Comparison of ENCODE assay signal across 6 cellular contexts in genomic region chr2:154203206-154203605, GRCh38.
"Had no signal": no experiment of that assay in that cellular context is flagged by ENCODE, and none has a peak within 500 bp of the region (broad histone marks: within the 10 kb centered on the region; RNA-seq: fewer than 3 reads in every experiment).

No MANE protein-coding gene starts in this region.

- H3K27ac ChIP-seq: HL-60 had no signal

- ATAC-seq: HepG2, K562 had no signal

- DNase-seq: IMR-90, KBM-7, KG1 had no signal

- H3K4me3 ChIP-seq: K562 had no signal
